ENCODE assay signal across 1 cellular context in the genomic region with DNA sequence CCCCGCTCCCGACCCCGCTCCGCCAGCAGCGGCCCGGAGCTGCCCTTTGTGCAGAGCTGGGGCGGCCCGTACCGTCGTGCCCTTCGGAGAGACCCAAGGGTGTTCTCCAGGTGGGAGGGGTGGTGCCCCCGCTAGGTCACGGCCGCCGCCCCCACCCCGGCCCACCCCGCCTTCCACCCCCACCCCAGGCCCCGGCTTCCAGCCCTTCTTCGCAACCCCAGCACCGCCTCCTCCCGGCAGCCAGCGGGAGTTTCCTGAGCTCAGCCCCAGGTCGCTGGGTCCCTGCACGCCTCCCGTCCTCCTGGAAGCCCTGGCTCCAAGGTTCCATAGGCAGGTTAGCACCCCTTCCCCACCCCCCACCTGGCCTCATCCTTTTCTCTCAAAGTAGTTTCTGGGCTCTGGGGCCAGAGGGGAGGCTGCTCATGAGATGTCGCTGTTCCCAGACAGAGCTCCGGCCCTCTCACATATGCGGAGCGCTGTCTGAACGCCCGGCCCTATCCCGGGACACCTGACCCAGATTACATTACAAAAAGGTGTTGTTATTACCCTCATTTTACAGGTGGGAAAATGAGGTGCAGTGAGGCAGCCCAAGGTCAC.
TF ChIP-seq lines count a peak whose summit lies in the region.

No MANE protein-coding gene starts in this region.

TF ChIP-seq in endothelial cell of umbilical vein, 7 proteins besides CTCF, POLR2A, EP300 and RAD21 (continued from another document):
- TF ChIP-seq FOS (IDR thresholded peaks at IDR 0.05; ENCODE audit: borderline replicate concordance, insufficient read depth, low read length) = no peak
